In the genomic region with DNA sequence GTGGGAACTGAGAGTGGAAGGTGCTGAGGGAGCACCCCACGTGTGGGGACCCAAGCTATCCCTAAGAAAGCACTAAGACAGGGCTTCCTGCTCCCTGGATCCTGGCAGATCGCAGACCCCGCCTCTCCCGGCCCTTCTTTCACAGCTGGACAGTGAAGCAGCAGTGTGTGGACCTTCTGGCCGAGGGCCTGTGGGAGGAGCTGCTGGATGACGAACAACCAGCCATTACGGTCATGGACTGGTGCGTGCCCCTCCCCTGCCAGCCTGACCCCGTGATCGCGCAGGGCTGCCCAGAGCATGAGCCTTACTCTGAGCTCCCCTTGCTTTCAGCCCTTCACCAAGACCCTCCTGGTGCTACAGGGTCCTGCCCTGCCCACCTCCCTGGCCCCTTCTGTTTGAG, we compare ENCODE assay signal across 12 cellular contexts. TPM values are rescaled to one million over a fixed set of nuclear protein-coding genes. Genes with fewer than 3 reads are reported as not detected.
DNase-seq lines count a peak whose midpoint lies in the region; ATAC-seq and TF ChIP-seq lines count a peak whose summit lies in the region.
"Had no signal": no experiment of that assay in that cellular context is flagged by ENCODE, and none has a peak within 500 bp of the region (broad histone marks: within the 10 kb centered on the region; RNA-seq: fewer than 3 reads in every experiment).

No MANE protein-coding gene starts in this region.

- H3K9me3 Mint-ChIP-seq in progenitor cell of endocrine pancreas (ENCODE audit: low read depth), result no peaks in the 10 kb centered on the region

- TF ChIP-seq CTCF in astrocyte of the spinal cord (IDR thresholded peaks at IDR 0.05; ENCODE audit: low read depth, low read length), result no peak
- no peak for TF ChIP-seq CTCF in progenitor cell of endocrine pancreas (IDR thresholded peaks at IDR 0.05; ENCODE audit: unreplicated experiment)

- no peak overlapping the region for H3K4me3 Mint-ChIP-seq in progenitor cell of endocrine pancreas (ENCODE audit: low read depth)

- no peak overlapping the region for H3K27ac ChIP-seq in trophoblast cell (ENCODE audit: low read depth, low read length)
- H3K27ac ChIP-seq: lower lobe of right lung had no signal

- DNase-seq in astrocyte of the spinal cord (ENCODE audit: low read depth, low spot score), result peak; percentile 17
- DNase-seq in iPS-NIHi11 (ENCODE audit: low spot score), result peak; percentile 79
- DNase-seq in superior temporal gyrus (ENCODE audit: extremely low spot score), result peak; percentile 63
- DNase-seq in trophoblast cell, result no peak
- no peak for DNase-seq in progenitor cell of endocrine pancreas (ENCODE audit: low spot score, unreplicated experiment)
- DNase-seq: activated CD4-positive, alpha-beta T cell treated with anti-CD3 and anti-CD28 coated beads, Interleukin-2, amount 50 U/mL, for 4 hours; central memory CD4-positive, alpha-beta T cell; lower lobe of right lung; stimulated activated CD4-positive, alpha-beta T cell treated with anti-CD3 and anti-CD28 coated beads, Interleukin-4, amount 100 ng/mL, for 24 hours had no signal

- no peak overlapping the region for H4K8ac ChIP-seq in trophoblast cell (ENCODE audit: low read depth, low read length)

- no peak overlapping the region for H4K91ac ChIP-seq in trophoblast cell (ENCODE audit: low read depth, low read length)

- H3K18ac ChIP-seq in trophoblast cell (ENCODE audit: low read length), result no peak overlapping the region

- H2AFZ ChIP-seq in trophoblast cell (ENCODE audit: insufficient read depth, low read length, poor library complexity), result no peak overlapping the region

- H3K79me1 ChIP-seq in trophoblast cell (ENCODE audit: low read length), result no peaks in the 10 kb centered on the region

- no peak overlapping the region for H3K14ac ChIP-seq in trophoblast cell (ENCODE audit: low read length)

- no peak overlapping the region for H3K9ac ChIP-seq in trophoblast cell (ENCODE audit: low read length)

- no peaks in the 10 kb centered on the region for H3K79me2 ChIP-seq in trophoblast cell (ENCODE audit: control insufficient read depth, insufficient read depth, low read length, poor library complexity)

- H3K4ac ChIP-seq in trophoblast cell (ENCODE audit: low read depth, low read length), result no peak overlapping the region

- no peaks in the 10 kb centered on the region for H3K36me3 ChIP-seq in trophoblast cell (ENCODE audit: control insufficient read depth in 1 of 2, insufficient read depth in 2 of 2, low read length in 2 of 2)
- H3K36me3 ChIP-seq: lower lobe of right lung had no signal

- no peak; the same call in 1 of the 2 replicates for TF ChIP-seq RAD21 in Ishikawa (IDR thresholded peaks at IDR 0.05; ENCODE audit: low read depth)

- peaks cover 11% of the 10 kb centered on the region for H3K27me3 ChIP-seq in trophoblast cell (ENCODE audit: insufficient read depth, low read length)

- H3K4me1 ChIP-seq in trophoblast cell (ENCODE audit: control insufficient read depth in 1 of 2, insufficient read depth in 2 of 2, low read length in 2 of 2), result peaks cover 5 to 6% of the 10 kb centered on the region in 2 experiments

- H3K4me1 Mint-ChIP-seq in progenitor cell of endocrine pancreas (ENCODE audit: low read depth), result peaks cover 13% of the 10 kb centered on the region

- peaks cover 61% of the 10 kb centered on the region for H3K27me3 Mint-ChIP-seq in progenitor cell of endocrine pancreas

- H3K9me3 ChIP-seq in trophoblast cell (ENCODE audit: insufficient read depth, low read depth, low read length), result peaks cover 6% of the 10 kb centered on the region
- H3K9me3 ChIP-seq: lower lobe of right lung had no signal

- H3K27ac Mint-ChIP-seq in progenitor cell of endocrine pancreas, result no peak overlapping the region

- H3K23ac ChIP-seq in trophoblast cell (ENCODE audit: low read length), result no peak overlapping the region

- no peak overlapping the region for H4K12ac ChIP-seq in trophoblast cell (ENCODE audit: low read depth, low read length)

- H3K4me3 ChIP-seq in astrocyte of the spinal cord (ENCODE audit: low read depth, low read length) (no peak overlapping the region), trophoblast cell (ENCODE audit: low read depth, low read length) (no peak overlapping the region)
- H3K4me3 ChIP-seq: lower lobe of right lung had no signal

- H3K36me3 Mint-ChIP-seq in progenitor cell of endocrine pancreas (ENCODE audit: insufficient read depth), result no peaks in the 10 kb centered on the region

- no peak for TF ChIP-seq EP300 in Ishikawa (IDR thresholded peaks at IDR 0.05; ENCODE audit: borderline replicate concordance)

- ATAC-seq in HG02981 (IDR thresholded peaks at IDR 0.05; ENCODE audit: unreplicated experiment), result no peak
- ATAC-seq: HCT116 had no signal

- H2BK120ac ChIP-seq in trophoblast cell (ENCODE audit: insufficient read depth, low read length, poor library complexity), result no peak overlapping the region

- in situ Hi-C loops in astrocyte of the spinal cord (cut with HindIII; ENCODE audit: low sequenced_read_pairs), result no loop called here

- no peak overlapping the region for H3K4me2 ChIP-seq in trophoblast cell (ENCODE audit: low read length)

- no peak overlapping the region for H2AK5ac ChIP-seq in trophoblast cell (ENCODE audit: low read length)

- WGBS in trophoblast cell (ENCODE audit: extremely low coverage, insufficient coverage, insufficient read length), result no CpG with 5 or more reads among the region's 11 CpGs

- H2BK12ac ChIP-seq in trophoblast cell (ENCODE audit: low read length), result no peak overlapping the region

- no peak overlapping the region for H2BK5ac ChIP-seq in trophoblast cell (ENCODE audit: low read depth, low read length, poor library complexity)

TF ChIP-seq in Ishikawa, 13 proteins besides CTCF, POLR2A, EP300 and RAD21:
- no peak for TF ChIP-seq EGR1 (IDR thresholded peaks at IDR 0.05)
- TF ChIP-seq, protein P1, sequence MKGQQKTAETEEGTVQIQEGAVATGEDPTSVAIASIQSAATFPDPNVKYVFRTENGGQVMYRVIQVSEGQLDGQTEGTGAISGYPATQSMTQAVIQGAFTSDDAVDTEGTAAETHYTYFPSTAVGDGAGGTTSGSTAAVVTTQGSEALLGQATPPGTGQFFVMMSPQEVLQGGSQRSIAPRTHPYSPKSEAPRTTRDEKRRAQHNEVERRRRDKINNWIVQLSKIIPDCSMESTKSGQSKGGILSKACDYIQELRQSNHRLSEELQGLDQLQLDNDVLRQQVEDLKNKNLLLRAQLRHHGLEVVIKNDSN (IDR thresholded peaks at IDR 0.05), result peak; percentile 86
- no peak for TF ChIP-seq FOXM1 (IDR thresholded peaks at IDR 0.05; ENCODE audit: borderline replicate concordance, low read depth)
- TF ChIP-seq, protein P2, sequence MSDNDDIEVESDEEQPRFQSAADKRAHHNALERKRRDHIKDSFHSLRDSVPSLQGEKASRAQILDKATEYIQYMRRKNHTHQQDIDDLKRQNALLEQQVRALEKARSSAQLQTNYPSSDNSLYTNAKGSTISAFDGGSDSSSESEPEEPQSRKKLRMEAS (IDR thresholded peaks at IDR 0.05), result peak; percentile 58
- TF ChIP-seq, protein P3, sequence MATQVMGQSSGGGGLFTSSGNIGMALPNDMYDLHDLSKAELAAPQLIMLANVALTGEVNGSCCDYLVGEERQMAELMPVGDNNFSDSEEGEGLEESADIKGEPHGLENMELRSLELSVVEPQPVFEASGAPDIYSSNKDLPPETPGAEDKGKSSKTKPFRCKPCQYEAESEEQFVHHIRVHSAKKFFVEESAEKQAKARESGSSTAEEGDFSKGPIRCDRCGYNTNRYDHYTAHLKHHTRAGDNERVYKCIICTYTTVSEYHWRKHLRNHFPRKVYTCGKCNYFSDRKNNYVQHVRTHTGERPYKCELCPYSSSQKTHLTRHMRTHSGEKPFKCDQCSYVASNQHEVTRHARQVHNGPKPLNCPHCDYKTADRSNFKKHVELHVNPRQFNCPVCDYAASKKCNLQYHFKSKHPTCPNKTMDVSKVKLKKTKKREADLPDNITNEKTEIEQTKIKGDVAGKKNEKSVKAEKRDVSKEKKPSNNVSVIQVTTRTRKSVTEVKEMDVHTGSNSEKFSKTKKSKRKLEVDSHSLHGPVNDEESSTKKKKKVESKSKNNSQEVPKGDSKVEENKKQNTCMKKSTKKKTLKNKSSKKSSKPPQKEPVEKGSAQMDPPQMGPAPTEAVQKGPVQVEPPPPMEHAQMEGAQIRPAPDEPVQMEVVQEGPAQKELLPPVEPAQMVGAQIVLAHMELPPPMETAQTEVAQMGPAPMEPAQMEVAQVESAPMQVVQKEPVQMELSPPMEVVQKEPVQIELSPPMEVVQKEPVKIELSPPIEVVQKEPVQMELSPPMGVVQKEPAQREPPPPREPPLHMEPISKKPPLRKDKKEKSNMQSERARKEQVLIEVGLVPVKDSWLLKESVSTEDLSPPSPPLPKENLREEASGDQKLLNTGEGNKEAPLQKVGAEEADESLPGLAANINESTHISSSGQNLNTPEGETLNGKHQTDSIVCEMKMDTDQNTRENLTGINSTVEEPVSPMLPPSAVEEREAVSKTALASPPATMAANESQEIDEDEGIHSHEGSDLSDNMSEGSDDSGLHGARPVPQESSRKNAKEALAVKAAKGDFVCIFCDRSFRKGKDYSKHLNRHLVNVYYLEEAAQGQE (IDR thresholded peaks at IDR 0.05; ENCODE audit: low read depth), result no peak
- no peak for TF ChIP-seq ZBTB7A (IDR thresholded peaks at IDR 0.05; ENCODE audit: low read depth)
- TF ChIP-seq TEAD4 (IDR thresholded peaks at IDR 0.05), result no peak
- TF ChIP-seq YY1 (IDR thresholded peaks at IDR 0.05; ENCODE audit: low read depth), result 0 out of 2 replicates have a peak, but pooled peaks have one; percentile 32
- no peak for TF ChIP-seq NFIC (IDR thresholded peaks at IDR 0.05)

RNA-seq across cellular contexts. Expression of a gene that starts 2.3 kb away (rescaled TPM):
- 5.0 and 5.2 TPM in 2 replicates for polyA plus RNA-seq in trophoblast cell (2013)
- total RNA-seq in progenitor cell of endocrine pancreas, result 0.89 and 0.93 TPM in 2 replicates

RNA-seq across cellular contexts. Expression of a gene that starts 5.0 kb away (rescaled TPM):
- not detected in 2 replicates for polyA plus RNA-seq in trophoblast cell (2013)
- total RNA-seq in progenitor cell of endocrine pancreas, result not detected in 2 replicates
- total RNA-seq: lower lobe of right lung had no signal

RNA-seq across cellular contexts. Expression of a gene that starts 45.8 kb away (rescaled TPM):
- 0.11 TPM in 1 of 2 replicates, not detected in the other for polyA plus RNA-seq in trophoblast cell (2013)
- not detected in 2 replicates for total RNA-seq in progenitor cell of endocrine pancreas
- total RNA-seq: lower lobe of right lung had no signal

RNA-seq across cellular contexts. Expression of a gene that starts 49.6 kb away (rescaled TPM):
- polyA plus RNA-seq in trophoblast cell (2013), result not detected in 2 replicates
- not detected in 2 replicates for total RNA-seq in progenitor cell of endocrine pancreas
- total RNA-seq: lower lobe of right lung had no signal

Comparison
In these comparisons a context has a peak if more than half of its experiments do, and no peak if none do; other contexts are left out.
1. DNase-seq: peak in astrocyte of the spinal cord (single experiment), iPS-NIHi11 (single experiment) and superior temporal gyrus (single experiment); none in trophoblast cell (0 of 2) and progenitor cell of endocrine pancreas (single experiment).